Comparison of ENCODE assay signal across 8 cellular contexts in genomic region chr2:9333591-9334171, GRCh38.
DNase-seq lines count a peak whose midpoint lies in the region; ATAC-seq and TF ChIP-seq lines count a peak whose summit lies in the region.

No MANE protein-coding gene starts in this region.

- H3K4me3 ChIP-seq in epithelial cell of esophagus (ENCODE audit: low read length), result no peak overlapping the region

- DNase-seq in DMS53 (lab: John Stamatoyannopoulos, UW), result peak; percentile 90
- DNase-seq in RWPE1 (ENCODE audit: low spot score), result peak; percentile 60
- peak; percentile 90 for DNase-seq in epithelial cell of esophagus (ENCODE audit: low read depth)
- peak; percentile 31 for DNase-seq in middle frontal gyrus (ENCODE audit: extremely low spot score, low spot score)
- DNase-seq in effector CD4-positive, alpha-beta T cell, result no peak
- DNase-seq in NK-92 treated with Interleukin-12 subunit alpha and Interleukin-12 subunit beta, amount 100 ng/mL, for 24 hours (lab: John Stamatoyannopoulos, UW), result no peak

- TF ChIP-seq RAD21 in Ishikawa (IDR thresholded peaks at IDR 0.05; ENCODE audit: low read depth), result peak; percentile 90

- peak; percentile 21; the same call in 1 of the 2 replicates for TF ChIP-seq EP300 in Ishikawa (IDR thresholded peaks at IDR 0.05; ENCODE audit: borderline replicate concordance)

- no peak for ATAC-seq in GM18870 (IDR thresholded peaks at IDR 0.05; ENCODE audit: unreplicated experiment)

- CTCF ChIA-PET in RWPE1 (lab: Yijun Ruan, JAX), result interaction anchor here (0.6 to 2.1 kb wide), 10 partner anchors 21 to 956 kb away, joined by 3 to 12 read pairs (median 4); no protein-coding TSS in a partner anchor

- peak; percentile 68 for TF ChIP-seq CTCF in RWPE1 (conservative IDR thresholded peaks at IDR 0.05; ENCODE audit: low read depth)
- peak; percentile 95 for TF ChIP-seq CTCF in epithelial cell of esophagus (IDR thresholded peaks at IDR 0.05; ENCODE audit: insufficient read depth, low read depth, low read length, missing control alignments)

- POLR2A ChIA-PET in RWPE1 (lab: Yijun Ruan, JAX; ENCODE audit: low non-redundant PET), result no interaction called here

- no peak overlapping the region; the same call in 1 of the 2 replicates for H3K27ac ChIP-seq in RWPE1

TF ChIP-seq in Ishikawa, 13 proteins besides CTCF, POLR2A, EP300 and RAD21:
- peak; percentile 25; the same call in 1 of the 2 replicates for TF ChIP-seq MAX (IDR thresholded peaks at IDR 0.05)
- no peak for TF ChIP-seq TCF12 (IDR thresholded peaks at IDR 0.05; ENCODE audit: low read depth)
- no peak for TF ChIP-seq TAF1 (IDR thresholded peaks at IDR 0.05; ENCODE audit: low read depth)
- TF ChIP-seq TEAD4 (IDR thresholded peaks at IDR 0.05), result 0 out of 2 replicates have a peak, but pooled peaks have one; percentile 18
- peak; percentile 64 for TF ChIP-seq EGR1 (IDR thresholded peaks at IDR 0.05)
- no peak for TF ChIP-seq CREB1 (IDR thresholded peaks at IDR 0.05; ENCODE audit: low read depth)
- TF ChIP-seq CEBPB (IDR thresholded peaks at IDR 0.05), result no peak
- TF ChIP-seq REST (IDR thresholded peaks at IDR 0.05; ENCODE audit: low read depth), result no peak
- no peak for TF ChIP-seq YY1 (IDR thresholded peaks at IDR 0.05; ENCODE audit: low read depth)
- TF ChIP-seq FOXM1 (IDR thresholded peaks at IDR 0.05; ENCODE audit: borderline replicate concordance, low read depth), result no peak

Comparison
In these comparisons a context has a peak if more than half of its experiments do, and no peak if none do; other contexts are left out.
1. DNase-seq: peak in DMS53 (single experiment), RWPE1 (single experiment), epithelial cell of esophagus (single experiment) and middle frontal gyrus (single experiment); none in effector CD4-positive, alpha-beta T cell (single experiment) and NK-92 treated with Interleukin-12 subunit alpha and Interleukin-12 subunit beta, amount 100 ng/mL, for 24 hours (single experiment).